In genomic region chr18:45687617-45688016, GRCh38 we compare ENCODE assay signal across 9 cellular contexts. TPM values are rescaled to one million over a fixed set of nuclear protein-coding genes. Genes with fewer than 3 reads are reported as not detected.
DNase-seq lines count a peak whose midpoint lies in the region; ATAC-seq and TF ChIP-seq lines count a peak whose summit lies in the region.
"Had no signal": no experiment of that assay in that cellular context is flagged by ENCODE, and none has a peak within 500 bp of the region (broad histone marks: within the 10 kb centered on the region; RNA-seq: fewer than 3 reads in every experiment).

No MANE protein-coding gene starts in this region.

- peaks cover 0 to 3% (median 0%) of the 10 kb centered on the region in 3 donors for H3K27me3 Mint-ChIP-seq in CD14-positive monocyte (ENCODE audit: low read depth in 3 of 3)
- H3K27me3 Mint-ChIP-seq in activated CD4-positive, alpha-beta memory T cell treated with anti-CD3 and anti-CD28 coated beads, Interleukin-2, amount 10 ng/mL, durations not matched to agents 7 days and 5 days = peaks cover 38% of the 10 kb centered on the region
- peaks cover 9% of the 10 kb centered on the region for H3K27me3 Mint-ChIP-seq in stimulated activated naive CD8-positive, alpha-beta T cell treated with anti-CD3 and anti-CD28 coated beads, Interleukin-15, Interleukin-2, amounts not matched to agents 100 ng/mL and 50 ng/mL, for 24 hours
- peaks cover 51% of the 10 kb centered on the region for H3K27me3 Mint-ChIP-seq in Calu3 (ENCODE audit: unreplicated experiment)
- peaks cover 57% of the 10 kb centered on the region for H3K27me3 Mint-ChIP-seq in activated T-helper 1 cell treated with anti-CD3 and anti-CD28 coated beads, Interleukin-12 subunit alpha, Interleukin-12 subunit beta, Interleukin-2, Interleukin-4 antibody, amounts not matched to agents 30 ng/mL and 10 ng/mL and 1 ng/mL, durations not matched to agents 14 hours and 24 hours and 36 hours (ENCODE audit: insufficient read depth)

- DNase-seq in CD14-positive monocyte (ENCODE audit: low spot score) = no peak
- DNase-seq in activated CD4-positive, alpha-beta memory T cell treated with anti-CD3 and anti-CD28 coated beads, Interleukin-2, amount 10 ng/mL, durations not matched to agents 7 days and 5 days = no peak
- DNase-seq in Calu3 = no peak
- no peak for DNase-seq in anterior cingulate cortex (lab: John Stamatoyannopoulos, UW)
- DNase-seq in activated T-helper 1 cell treated with anti-CD3 and anti-CD28 coated beads, Interleukin-12 subunit alpha, Interleukin-12 subunit beta, Interleukin-2, Interleukin-4 antibody, amounts not matched to agents 30 ng/mL and 10 ng/mL and 1 ng/mL, durations not matched to agents 14 hours and 24 hours and 36 hours (ENCODE audit: low spot score) = no peak

- peaks cover 0 to 2% (median 0%) of the 10 kb centered on the region in 7 donors for H3K9me3 Mint-ChIP-seq in CD14-positive monocyte
- no peaks in the 10 kb centered on the region for H3K9me3 Mint-ChIP-seq in activated CD4-positive, alpha-beta memory T cell treated with anti-CD3 and anti-CD28 coated beads, Interleukin-2, amount 10 ng/mL, durations not matched to agents 7 days and 5 days
- H3K9me3 Mint-ChIP-seq in stimulated activated naive CD8-positive, alpha-beta T cell treated with anti-CD3 and anti-CD28 coated beads, Interleukin-15, Interleukin-2, amounts not matched to agents 100 ng/mL and 50 ng/mL, for 24 hours = no peaks in the 10 kb centered on the region
- H3K9me3 Mint-ChIP-seq in Calu3 (ENCODE audit: low read depth, unreplicated experiment) = no peaks in the 10 kb centered on the region
- H3K9me3 Mint-ChIP-seq in activated T-helper 1 cell treated with anti-CD3 and anti-CD28 coated beads, Interleukin-12 subunit alpha, Interleukin-12 subunit beta, Interleukin-2, Interleukin-4 antibody, amounts not matched to agents 30 ng/mL and 10 ng/mL and 1 ng/mL, durations not matched to agents 14 hours and 24 hours and 36 hours = no peaks in the 10 kb centered on the region
- H3K9me3 Mint-ChIP-seq: neural crest cell had no signal

- H3K4me1 Mint-ChIP-seq in CD14-positive monocyte (peaks cover 60% of the 10 kb centered on the region), Calu3 (ENCODE audit: low read depth, unreplicated experiment) (no peaks in the 10 kb centered on the region)
- peaks cover 59% of the 10 kb centered on the region for H3K4me1 Mint-ChIP-seq in activated CD4-positive, alpha-beta memory T cell treated with anti-CD3 and anti-CD28 coated beads, Interleukin-2, amount 10 ng/mL, durations not matched to agents 7 days and 5 days
- peaks cover 73% of the 10 kb centered on the region for H3K4me1 Mint-ChIP-seq in stimulated activated naive CD8-positive, alpha-beta T cell treated with anti-CD3 and anti-CD28 coated beads, Interleukin-15, Interleukin-2, amounts not matched to agents 100 ng/mL and 50 ng/mL, for 24 hours (ENCODE audit: low read depth)
- peaks cover 40% of the 10 kb centered on the region for H3K4me1 Mint-ChIP-seq in activated T-helper 1 cell treated with anti-CD3 and anti-CD28 coated beads, Interleukin-12 subunit alpha, Interleukin-12 subunit beta, Interleukin-2, Interleukin-4 antibody, amounts not matched to agents 30 ng/mL and 10 ng/mL and 1 ng/mL, durations not matched to agents 14 hours and 24 hours and 36 hours (ENCODE audit: low read depth)

- ATAC-seq in GM18909 (IDR thresholded peaks at IDR 0.05; ENCODE audit: poor library complexity, unreplicated experiment) (peak; percentile 41), HG03097 (IDR thresholded peaks at IDR 0.05; ENCODE audit: low FRiP score, unreplicated experiment) (peak; percentile 12)

- H3K27ac Mint-ChIP-seq in CD14-positive monocyte = peak overlapping the region; percentile 78 to 94 (median 89)
- H3K27ac Mint-ChIP-seq in activated CD4-positive, alpha-beta memory T cell treated with anti-CD3 and anti-CD28 coated beads, Interleukin-2, amount 10 ng/mL, durations not matched to agents 7 days and 5 days = peak overlapping the region; percentile 97
- peak overlapping the region; percentile 94 for H3K27ac Mint-ChIP-seq in stimulated activated naive CD8-positive, alpha-beta T cell treated with anti-CD3 and anti-CD28 coated beads, Interleukin-15, Interleukin-2, amounts not matched to agents 100 ng/mL and 50 ng/mL, for 24 hours
- no peak overlapping the region for H3K27ac Mint-ChIP-seq in Calu3 (ENCODE audit: unreplicated experiment)
- no peak overlapping the region for H3K27ac Mint-ChIP-seq in activated T-helper 1 cell treated with anti-CD3 and anti-CD28 coated beads, Interleukin-12 subunit alpha, Interleukin-12 subunit beta, Interleukin-2, Interleukin-4 antibody, amounts not matched to agents 30 ng/mL and 10 ng/mL and 1 ng/mL, durations not matched to agents 14 hours and 24 hours and 36 hours

- peak overlapping the region; percentile 62 to 72 for H3K4me3 Mint-ChIP-seq in CD14-positive monocyte
- H3K4me3 Mint-ChIP-seq in activated CD4-positive, alpha-beta memory T cell treated with anti-CD3 and anti-CD28 coated beads, Interleukin-2, amount 10 ng/mL, durations not matched to agents 7 days and 5 days = peak overlapping the region; percentile 75
- H3K4me3 Mint-ChIP-seq in stimulated activated naive CD8-positive, alpha-beta T cell treated with anti-CD3 and anti-CD28 coated beads, Interleukin-15, Interleukin-2, amounts not matched to agents 100 ng/mL and 50 ng/mL, for 24 hours = peak overlapping the region; percentile 89
- no peak overlapping the region for H3K4me3 Mint-ChIP-seq in Calu3 (ENCODE audit: low read depth, unreplicated experiment)
- H3K4me3 Mint-ChIP-seq in activated T-helper 1 cell treated with anti-CD3 and anti-CD28 coated beads, Interleukin-12 subunit alpha, Interleukin-12 subunit beta, Interleukin-2, Interleukin-4 antibody, amounts not matched to agents 30 ng/mL and 10 ng/mL and 1 ng/mL, durations not matched to agents 14 hours and 24 hours and 36 hours = no peak overlapping the region
- H3K4me3 Mint-ChIP-seq: neural crest cell had no signal

- no TSS peak for BruUV-seq in Calu3 (replicated peaks; lab: Mats Ljungman, UMichigan)

- intact Hi-C loops in CD14-positive monocyte (cut with micrococcal nuclease) = no loop called here
- intact Hi-C loops in Calu3 (cut with micrococcal nuclease; ENCODE audit: unreplicated experiment) = no loop called here
- intact Hi-C loops in activated T-helper 1 cell treated with anti-CD3 and anti-CD28 coated beads, Interleukin-12 subunit alpha, Interleukin-12 subunit beta, Interleukin-2, Interleukin-4 antibody, amounts not matched to agents 30 ng/mL and 10 ng/mL and 1 ng/mL, durations not matched to agents 14 hours and 24 hours and 36 hours (cut with micrococcal nuclease) = loop anchor here (1.0 to 5.0 kb wide), 4 partner anchors 90 to 279 kb away; partner anchors contain the start of gene EPG5

- CTCF ChIA-PET in activated CD4-positive, alpha-beta memory T cell treated with anti-CD3 and anti-CD28 coated beads, Interleukin-2, amount 10 ng/mL, durations not matched to agents 7 days and 5 days (lab: Charles Lee) = interaction anchor here (0.8 to 7.1 kb wide), 11 partner anchors 18 to 386 kb away, joined by 3 to 108 read pairs (median 6); partner anchors contain the start of gene PSTPIP2
- CTCF ChIA-PET in Calu3 (lab: Charles Lee) = interaction anchor here (0.9 kb wide), 1 partner anchor 192 kb away, joined by 4 read pairs; no protein-coding TSS in a partner anchor

- POLR2A ChIA-PET in activated CD4-positive, alpha-beta memory T cell treated with anti-CD3 and anti-CD28 coated beads, Interleukin-2, amount 10 ng/mL, durations not matched to agents 7 days and 5 days (lab: Charles Lee) = interaction anchor here (1.2 to 4.4 kb wide), 8 partner anchors 9 to 410 kb away, joined by 3 to 67 read pairs (median 6); no protein-coding TSS in a partner anchor

- TF ChIP-seq CTCF in CD14-positive monocyte (IDR thresholded peaks at IDR 0.05) = no peak
- TF ChIP-seq CTCF in Calu3 (IDR thresholded peaks at IDR 0.05; ENCODE audit: unreplicated experiment) = no peak

- H3K36me3 Mint-ChIP-seq in CD14-positive monocyte = no peaks in the 10 kb centered on the region
- peaks cover 3% of the 10 kb centered on the region for H3K36me3 Mint-ChIP-seq in activated CD4-positive, alpha-beta memory T cell treated with anti-CD3 and anti-CD28 coated beads, Interleukin-2, amount 10 ng/mL, durations not matched to agents 7 days and 5 days (ENCODE audit: low read depth)
- H3K36me3 Mint-ChIP-seq in stimulated activated naive CD8-positive, alpha-beta T cell treated with anti-CD3 and anti-CD28 coated beads, Interleukin-15, Interleukin-2, amounts not matched to agents 100 ng/mL and 50 ng/mL, for 24 hours (ENCODE audit: low read depth) = no peaks in the 10 kb centered on the region
- H3K36me3 Mint-ChIP-seq in Calu3 (ENCODE audit: insufficient read depth, unreplicated experiment) = no peaks in the 10 kb centered on the region
- H3K36me3 Mint-ChIP-seq in activated T-helper 1 cell treated with anti-CD3 and anti-CD28 coated beads, Interleukin-12 subunit alpha, Interleukin-12 subunit beta, Interleukin-2, Interleukin-4 antibody, amounts not matched to agents 30 ng/mL and 10 ng/mL and 1 ng/mL, durations not matched to agents 14 hours and 24 hours and 36 hours (ENCODE audit: low read depth) = no peaks in the 10 kb centered on the region

RNA-seq across cellular contexts. Expression of gene SLC14A1, which starts 36.4 kb away (rescaled TPM):
- polyA plus RNA-seq in CD14-positive monocyte = not detected
- total RNA-seq in activated CD4-positive, alpha-beta memory T cell treated with anti-CD3 and anti-CD28 coated beads, Interleukin-2, amount 10 ng/mL, durations not matched to agents 7 days and 5 days = 1 to 10 TPM; 1.5 to 2.7 TPM
- total RNA-seq in Calu3 (2022) = not detected in 2 replicates
- total RNA-seq in activated T-helper 1 cell treated with anti-CD3 and anti-CD28 coated beads, Interleukin-12 subunit alpha, Interleukin-12 subunit beta, Interleukin-2, Interleukin-4 antibody, amounts not matched to agents 30 ng/mL and 10 ng/mL and 1 ng/mL, durations not matched to agents 14 hours and 24 hours and 36 hours = 0.10 and 0.49 TPM in 2 replicates
- total RNA-seq: neural crest cell had no signal

Comparison
In these comparisons a context has a peak if more than half of its experiments do, and no peak if none do; other contexts are left out.
1. H3K27ac Mint-ChIP-seq: peak in CD14-positive monocyte (7 of 7), activated CD4-positive, alpha-beta memory T cell treated with anti-CD3 and anti-CD28 coated beads, Interleukin-2, amount 10 ng/mL, durations not matched to agents 7 days and 5 days (single experiment) and stimulated activated naive CD8-positive, alpha-beta T cell treated with anti-CD3 and anti-CD28 coated beads, Interleukin-15, Interleukin-2, amounts not matched to agents 100 ng/mL and 50 ng/mL, for 24 hours (single experiment); none in Calu3 (single experiment) and activated T-helper 1 cell treated with anti-CD3 and anti-CD28 coated beads, Interleukin-12 subunit alpha, Interleukin-12 subunit beta, Interleukin-2, Interleukin-4 antibody, amounts not matched to agents 30 ng/mL and 10 ng/mL and 1 ng/mL, durations not matched to agents 14 hours and 24 hours and 36 hours (single experiment).
2. H3K4me3 Mint-ChIP-seq: peak in CD14-positive monocyte (2 of 2), activated CD4-positive, alpha-beta memory T cell treated with anti-CD3 and anti-CD28 coated beads, Interleukin-2, amount 10 ng/mL, durations not matched to agents 7 days and 5 days (single experiment) and stimulated activated naive CD8-positive, alpha-beta T cell treated with anti-CD3 and anti-CD28 coated beads, Interleukin-15, Interleukin-2, amounts not matched to agents 100 ng/mL and 50 ng/mL, for 24 hours (single experiment); none in Calu3 (single experiment) and activated T-helper 1 cell treated with anti-CD3 and anti-CD28 coated beads, Interleukin-12 subunit alpha, Interleukin-12 subunit beta, Interleukin-2, Interleukin-4 antibody, amounts not matched to agents 30 ng/mL and 10 ng/mL and 1 ng/mL, durations not matched to agents 14 hours and 24 hours and 36 hours (single experiment).